Comparison of ENCODE assay signal across 8 cellular contexts in the genomic region with DNA sequence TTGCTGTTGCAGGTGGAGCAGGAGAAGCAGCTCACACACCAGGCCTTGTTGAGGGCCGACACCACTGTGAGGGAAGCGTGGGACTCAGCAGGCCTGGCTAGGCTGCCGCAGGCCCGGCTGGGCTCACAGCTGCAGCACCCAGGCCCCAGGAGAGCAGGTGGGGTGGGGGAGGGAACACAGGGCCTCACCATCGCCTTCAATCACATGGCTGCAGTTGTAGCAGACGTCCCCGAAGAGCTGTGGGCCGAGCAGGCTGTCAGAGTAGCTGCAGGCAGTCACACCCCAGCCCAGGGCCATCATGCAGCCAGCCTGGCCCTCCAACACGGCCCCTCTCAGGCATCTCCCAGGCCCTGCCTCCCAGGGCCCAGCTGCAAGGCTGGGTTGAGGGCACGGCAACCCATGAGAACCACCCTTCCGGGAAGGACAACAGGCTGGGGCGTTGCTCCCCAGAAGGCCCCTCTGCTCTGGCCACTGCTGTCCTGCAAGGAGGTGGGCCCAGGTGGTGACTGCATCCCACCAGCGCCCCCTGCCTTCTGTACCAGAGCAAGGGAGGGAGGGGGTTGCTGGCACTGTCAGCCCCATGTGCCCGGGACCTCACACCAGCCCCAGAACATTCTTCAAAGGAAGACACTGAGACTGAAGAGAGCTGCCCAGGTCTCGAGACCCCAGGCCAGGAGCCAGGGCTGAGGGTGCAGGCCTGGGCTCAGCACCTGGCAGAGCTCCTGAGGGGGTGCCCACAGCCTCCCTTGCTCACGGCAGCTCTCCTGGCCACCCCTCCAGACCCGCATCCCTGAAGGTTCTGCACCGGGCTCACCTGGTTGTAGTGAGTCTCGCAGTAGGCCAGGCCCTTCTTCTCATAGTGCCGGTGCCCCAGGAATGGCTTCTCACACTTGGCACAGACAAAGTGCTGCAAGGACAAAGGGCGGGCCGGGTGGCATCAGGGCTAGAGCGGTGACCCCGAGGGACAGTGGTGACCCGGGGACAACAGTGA. TPM values are rescaled to one million over a fixed set of nuclear protein-coding genes. Genes with fewer than 3 reads are reported as not detected.
A peak's percentile ranks its signal among the peaks of the same experiment; 100 is the strongest.
DNase-seq lines count a peak whose midpoint lies in the region; ATAC-seq and TF ChIP-seq lines count a peak whose summit lies in the region.

No MANE protein-coding gene starts in this region.

- TF ChIP-seq CTCF in GM13977 (IDR thresholded peaks at IDR 0.05; ENCODE audit: extremely low read depth, insufficient read depth, missing control alignments) = peak; percentile 51

- peaks cover 31% of the 10 kb centered on the region for H3K4me1 ChIP-seq in mesenchymal stem cell (ENCODE audit: control insufficient read depth, insufficient read depth, low read depth, low read length)

- intact Hi-C loops in activated T-helper 2 cell treated with anti-CD3 and anti-CD28 coated beads, Interferon-gamma antibody, Interleukin-2, Interleukin-4, amounts not matched to agents 10 μg/mL and 5 μg/mL and 100 μg/mL, durations not matched to agents 14 hours and 24 hours and 36 hours (cut with micrococcal nuclease) = loop anchor here (5.0 kb wide), 1 partner anchor 832 kb away; no protein-coding TSS in a partner anchor

- no peak overlapping the region for H3K14ac ChIP-seq in mesenchymal stem cell (ENCODE audit: low read length in 2 of 2)

- H2BK120ac ChIP-seq in mesenchymal stem cell (ENCODE audit: low read depth, low read length) = no peak overlapping the region

- H3K4ac ChIP-seq in mesenchymal stem cell (ENCODE audit: low read depth in 1 of 2, low read length in 2 of 2) = no peak overlapping the region

- no peaks in the 10 kb centered on the region for H3K27me3 ChIP-seq in mesenchymal stem cell (ENCODE audit: control insufficient read depth in 1 of 2, insufficient read depth in 1 of 2, low read length in 2 of 2)

- H4K91ac ChIP-seq in mesenchymal stem cell (ENCODE audit: low read length) = peak overlapping the region; percentile 66

- WGBS in mesenchymal stem cell = 88% methylated on average over 25 of the region's 25 CpGs

- peak overlapping the region; percentile 42 for H3K27ac Mint-ChIP-seq in activated T-helper 2 cell treated with anti-CD3 and anti-CD28 coated beads, Interferon-gamma antibody, Interleukin-2, Interleukin-4, amounts not matched to agents 10 μg/mL and 5 μg/mL and 100 μg/mL, durations not matched to agents 14 hours and 24 hours and 36 hours

- H4K8ac ChIP-seq in mesenchymal stem cell (ENCODE audit: low read length) = peak overlapping the region; percentile 21

- H3K9ac ChIP-seq in mesenchymal stem cell (ENCODE audit: low read length) = no peak overlapping the region

- H3K79me1 ChIP-seq in mesenchymal stem cell (replicated peaks; ENCODE audit: low read length, poor library complexity, severe bottlenecking) = no peaks in the 10 kb centered on the region

- peak; percentile 67 for ATAC-seq in HG03354 (IDR thresholded peaks at IDR 0.05; ENCODE audit: poor library complexity, severe bottlenecking, unreplicated experiment)

- no peak overlapping the region for H2BK5ac ChIP-seq in mesenchymal stem cell (ENCODE audit: low read depth, low read length, poor library complexity, severe bottlenecking)

- no peak overlapping the region for H3K4me3 ChIP-seq in mesenchymal stem cell (ENCODE audit: insufficient read depth in 1 of 2, low read depth in 1 of 2, low read length in 2 of 2)

- peak overlapping the region; percentile 33 for H3K4me3 Mint-ChIP-seq in activated T-helper 2 cell treated with anti-CD3 and anti-CD28 coated beads, Interferon-gamma antibody, Interleukin-2, Interleukin-4, amounts not matched to agents 10 μg/mL and 5 μg/mL and 100 μg/mL, durations not matched to agents 14 hours and 24 hours and 36 hours (ENCODE audit: low read depth)

- H3K4me2 ChIP-seq in mesenchymal stem cell (ENCODE audit: low read length, poor library complexity, severe bottlenecking) = no peak overlapping the region

- peak overlapping the region in 1 of 2 experiments; percentile 65 for H2BK12ac ChIP-seq in mesenchymal stem cell (ENCODE audit: low read length in 2 of 2)

- H3K27me3 Mint-ChIP-seq in activated T-helper 2 cell treated with anti-CD3 and anti-CD28 coated beads, Interferon-gamma antibody, Interleukin-2, Interleukin-4, amounts not matched to agents 10 μg/mL and 5 μg/mL and 100 μg/mL, durations not matched to agents 14 hours and 24 hours and 36 hours (ENCODE audit: low read depth) = no peaks in the 10 kb centered on the region

- no peak overlapping the region for H2AK5ac ChIP-seq in mesenchymal stem cell (ENCODE audit: low read length, severe bottlenecking)

- H3K36me3 Mint-ChIP-seq in activated T-helper 2 cell treated with anti-CD3 and anti-CD28 coated beads, Interferon-gamma antibody, Interleukin-2, Interleukin-4, amounts not matched to agents 10 μg/mL and 5 μg/mL and 100 μg/mL, durations not matched to agents 14 hours and 24 hours and 36 hours (ENCODE audit: low read depth) = no peaks in the 10 kb centered on the region

- H3K9me3 ChIP-seq in mesenchymal stem cell (ENCODE audit: control insufficient read depth, low read length) = no peaks in the 10 kb centered on the region

- no peak overlapping the region for H2AFZ ChIP-seq in mesenchymal stem cell (ENCODE audit: low read depth, low read length)

- in situ Hi-C loops in GM13977 (cut with MboI; ENCODE audit: low pct_unique_long_range_greater_than_20kb, low sequenced_read_pairs, unreplicated experiment) = no loop called here

- H3K23ac ChIP-seq in mesenchymal stem cell (ENCODE audit: low read length in 2 of 2) = no peak overlapping the region

- H3K4me1 Mint-ChIP-seq in activated T-helper 2 cell treated with anti-CD3 and anti-CD28 coated beads, Interferon-gamma antibody, Interleukin-2, Interleukin-4, amounts not matched to agents 10 μg/mL and 5 μg/mL and 100 μg/mL, durations not matched to agents 14 hours and 24 hours and 36 hours (ENCODE audit: low read depth) = peaks cover 12% of the 10 kb centered on the region

- peak overlapping the region in 1 of 2 experiments; percentile 22 for H3K18ac ChIP-seq in mesenchymal stem cell (ENCODE audit: low read depth in 1 of 2, low read length in 2 of 2)

- DNase-seq in GM13977 (ENCODE audit: low spot score) = peak; percentile 82
- peak; percentile 17 for DNase-seq in activated T-helper 2 cell treated with anti-CD3 and anti-CD28 coated beads, Interferon-gamma antibody, Interleukin-2, Interleukin-4, amounts not matched to agents 10 μg/mL and 5 μg/mL and 100 μg/mL, durations not matched to agents 14 hours and 24 hours and 36 hours (ENCODE audit: low spot score)
- no peak for DNase-seq in mesenchymal stem cell
- no peak for DNase-seq in kidney tubule cell (ENCODE audit: low spot score)
- no peak for DNase-seq in inferior parietal cortex (ENCODE audit: extremely low spot score)
- no peak for DNase-seq in NCI-H774 (lab: John Stamatoyannopoulos, UW)
- no peak for DNase-seq in COR-L47 (lab: John Stamatoyannopoulos, UW)

- H3K27ac ChIP-seq in mesenchymal stem cell (ENCODE audit: low read length, poor library complexity, severe bottlenecking) = no peak overlapping the region

- peaks cover 0 to 16% of the 10 kb centered on the region in 2 experiments for H3K36me3 ChIP-seq in mesenchymal stem cell (ENCODE audit: control insufficient read depth in 1 of 2, insufficient read depth in 2 of 2, low read depth in 1 of 2, low read length in 2 of 2)

- H3K9me3 Mint-ChIP-seq in activated T-helper 2 cell treated with anti-CD3 and anti-CD28 coated beads, Interferon-gamma antibody, Interleukin-2, Interleukin-4, amounts not matched to agents 10 μg/mL and 5 μg/mL and 100 μg/mL, durations not matched to agents 14 hours and 24 hours and 36 hours = no peaks in the 10 kb centered on the region

- peak overlapping the region; percentile 18 for H2BK15ac ChIP-seq in mesenchymal stem cell (ENCODE audit: low read depth, poor library complexity, severe bottlenecking)

RNA-seq across cellular contexts. Expression of a gene that starts 5.6 kb away (rescaled TPM):
- total RNA-seq in activated T-helper 2 cell treated with anti-CD3 and anti-CD28 coated beads, Interferon-gamma antibody, Interleukin-2, Interleukin-4, amounts not matched to agents 10 μg/mL and 5 μg/mL and 100 μg/mL, durations not matched to agents 14 hours and 24 hours and 36 hours = not detected in 2 replicates
- polyA plus RNA-seq in mesenchymal stem cell (2013, experiment 1 of 2) = not detected
- polyA plus RNA-seq in mesenchymal stem cell (2013, experiment 2 of 2) = not detected

RNA-seq across cellular contexts. Expression of a gene that starts 35.0 kb away (rescaled TPM):
- total RNA-seq in activated T-helper 2 cell treated with anti-CD3 and anti-CD28 coated beads, Interferon-gamma antibody, Interleukin-2, Interleukin-4, amounts not matched to agents 10 μg/mL and 5 μg/mL and 100 μg/mL, durations not matched to agents 14 hours and 24 hours and 36 hours = 8.2 and 8.8 TPM in 2 replicates
- 37.6 TPM for polyA plus RNA-seq in mesenchymal stem cell (2013, experiment 1 of 2)
- 36.4 TPM for polyA plus RNA-seq in mesenchymal stem cell (2013, experiment 2 of 2)

Comparison
In these comparisons a context has a peak if more than half of its experiments do, and no peak if none do; other contexts are left out.
1. DNase-seq: peak in GM13977 (single experiment) and activated T-helper 2 cell treated with anti-CD3 and anti-CD28 coated beads, Interferon-gamma antibody, Interleukin-2, Interleukin-4, amounts not matched to agents 10 μg/mL and 5 μg/mL and 100 μg/mL, durations not matched to agents 14 hours and 24 hours and 36 hours (single experiment); none in mesenchymal stem cell (single experiment), kidney tubule cell (single experiment), inferior parietal cortex (single experiment), NCI-H774 (single experiment) and COR-L47 (single experiment).